Comparison of ENCODE assay signal across 1 cellular context in the genomic region with DNA sequence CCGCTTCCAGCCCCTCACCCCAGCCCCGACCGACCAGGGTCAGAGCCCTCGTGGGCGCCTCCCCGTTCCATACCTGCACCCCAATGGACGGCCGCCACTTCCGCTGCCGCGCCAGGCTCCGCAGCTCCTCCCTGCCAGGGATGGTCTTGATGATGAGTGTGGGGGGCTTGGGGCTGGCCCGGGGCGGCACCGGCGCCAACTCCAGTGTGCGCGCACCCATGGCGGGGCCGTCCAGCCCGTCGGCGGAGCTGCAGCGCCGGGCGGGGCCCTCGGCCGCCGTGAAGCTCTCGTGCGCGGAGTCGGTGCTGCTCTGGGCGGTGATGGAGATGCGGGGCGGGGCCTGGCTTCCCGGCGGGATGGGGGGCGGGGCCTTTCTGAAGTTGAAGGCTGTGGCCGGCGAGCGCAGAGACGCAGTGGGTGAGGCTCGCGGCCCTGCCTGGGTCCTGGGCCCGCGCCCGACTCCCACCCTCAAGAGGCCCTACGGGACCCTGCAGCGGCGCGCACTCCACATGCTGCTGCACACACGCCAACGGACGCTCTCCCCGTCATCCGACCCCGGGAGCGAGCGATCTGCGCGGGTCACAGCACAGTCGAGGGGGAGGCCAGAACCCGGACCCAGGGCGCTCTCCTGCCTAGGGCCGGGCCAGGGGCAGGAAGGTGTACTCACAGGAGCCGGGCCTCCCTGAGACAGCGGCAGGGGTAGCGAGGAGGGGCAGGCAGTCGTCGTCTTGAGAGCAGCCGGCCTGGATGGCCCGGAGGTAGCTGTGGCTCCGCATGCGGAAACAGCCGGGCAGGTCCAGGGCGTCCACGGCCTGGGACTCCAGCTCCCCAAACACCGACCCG.
TF ChIP-seq lines count a peak whose summit lies in the region.

No MANE protein-coding gene starts in this region.

TF ChIP-seq in WTC11, 78 proteins besides CTCF, POLR2A, EP300 and RAD21 (continued from another document):
- TF ChIP-seq, protein P1, sequence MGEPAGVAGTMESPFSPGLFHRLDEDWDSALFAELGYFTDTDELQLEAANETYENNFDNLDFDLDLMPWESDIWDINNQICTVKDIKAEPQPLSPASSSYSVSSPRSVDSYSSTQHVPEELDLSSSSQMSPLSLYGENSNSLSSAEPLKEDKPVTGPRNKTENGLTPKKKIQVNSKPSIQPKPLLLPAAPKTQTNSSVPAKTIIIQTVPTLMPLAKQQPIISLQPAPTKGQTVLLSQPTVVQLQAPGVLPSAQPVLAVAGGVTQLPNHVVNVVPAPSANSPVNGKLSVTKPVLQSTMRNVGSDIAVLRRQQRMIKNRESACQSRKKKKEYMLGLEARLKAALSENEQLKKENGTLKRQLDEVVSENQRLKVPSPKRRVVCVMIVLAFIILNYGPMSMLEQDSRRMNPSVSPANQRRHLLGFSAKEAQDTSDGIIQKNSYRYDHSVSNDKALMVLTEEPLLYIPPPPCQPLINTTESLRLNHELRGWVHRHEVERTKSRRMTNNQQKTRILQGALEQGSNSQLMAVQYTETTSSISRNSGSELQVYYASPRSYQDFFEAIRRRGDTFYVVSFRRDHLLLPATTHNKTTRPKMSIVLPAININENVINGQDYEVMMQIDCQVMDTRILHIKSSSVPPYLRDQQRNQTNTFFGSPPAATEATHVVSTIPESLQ (CRISPR knock-in tag; IDR thresholded peaks at IDR 0.05) = no peak
- TF ChIP-seq, protein P2, sequence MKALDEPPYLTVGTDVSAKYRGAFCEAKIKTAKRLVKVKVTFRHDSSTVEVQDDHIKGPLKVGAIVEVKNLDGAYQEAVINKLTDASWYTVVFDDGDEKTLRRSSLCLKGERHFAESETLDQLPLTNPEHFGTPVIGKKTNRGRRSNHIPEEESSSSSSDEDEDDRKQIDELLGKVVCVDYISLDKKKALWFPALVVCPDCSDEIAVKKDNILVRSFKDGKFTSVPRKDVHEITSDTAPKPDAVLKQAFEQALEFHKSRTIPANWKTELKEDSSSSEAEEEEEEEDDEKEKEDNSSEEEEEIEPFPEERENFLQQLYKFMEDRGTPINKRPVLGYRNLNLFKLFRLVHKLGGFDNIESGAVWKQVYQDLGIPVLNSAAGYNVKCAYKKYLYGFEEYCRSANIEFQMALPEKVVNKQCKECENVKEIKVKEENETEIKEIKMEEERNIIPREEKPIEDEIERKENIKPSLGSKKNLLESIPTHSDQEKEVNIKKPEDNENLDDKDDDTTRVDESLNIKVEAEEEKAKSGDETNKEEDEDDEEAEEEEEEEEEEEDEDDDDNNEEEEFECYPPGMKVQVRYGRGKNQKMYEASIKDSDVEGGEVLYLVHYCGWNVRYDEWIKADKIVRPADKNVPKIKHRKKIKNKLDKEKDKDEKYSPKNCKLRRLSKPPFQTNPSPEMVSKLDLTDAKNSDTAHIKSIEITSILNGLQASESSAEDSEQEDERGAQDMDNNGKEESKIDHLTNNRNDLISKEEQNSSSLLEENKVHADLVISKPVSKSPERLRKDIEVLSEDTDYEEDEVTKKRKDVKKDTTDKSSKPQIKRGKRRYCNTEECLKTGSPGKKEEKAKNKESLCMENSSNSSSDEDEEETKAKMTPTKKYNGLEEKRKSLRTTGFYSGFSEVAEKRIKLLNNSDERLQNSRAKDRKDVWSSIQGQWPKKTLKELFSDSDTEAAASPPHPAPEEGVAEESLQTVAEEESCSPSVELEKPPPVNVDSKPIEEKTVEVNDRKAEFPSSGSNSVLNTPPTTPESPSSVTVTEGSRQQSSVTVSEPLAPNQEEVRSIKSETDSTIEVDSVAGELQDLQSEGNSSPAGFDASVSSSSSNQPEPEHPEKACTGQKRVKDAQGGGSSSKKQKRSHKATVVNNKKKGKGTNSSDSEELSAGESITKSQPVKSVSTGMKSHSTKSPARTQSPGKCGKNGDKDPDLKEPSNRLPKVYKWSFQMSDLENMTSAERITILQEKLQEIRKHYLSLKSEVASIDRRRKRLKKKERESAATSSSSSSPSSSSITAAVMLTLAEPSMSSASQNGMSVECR (CRISPR knock-in tag; IDR thresholded peaks at IDR 0.05; ENCODE audit: borderline replicate concordance) = 0 out of 2 replicates have a peak, but pooled peaks have one; percentile 45
- TF ChIP-seq FOXK1 (CRISPR knock-in tag; IDR thresholded peaks at IDR 0.05) (0 out of 2 replicates have a peak, but pooled peaks have one; percentile 11), HMGA2 (CRISPR knock-in tag; IDR thresholded peaks at IDR 0.05) (no peak), NFE2L1 (CRISPR knock-in tag; IDR thresholded peaks at IDR 0.05) (no peak), ZNF138 (CRISPR knock-in tag; conservative IDR thresholded peaks at IDR 0.05) (0 out of 2 replicates have a peak, but pooled peaks have one; percentile 24), SOX15 (CRISPR knock-in tag; IDR thresholded peaks at IDR 0.05) (no peak), TEAD1 (CRISPR knock-in tag; IDR thresholded peaks at IDR 0.05) (no peak), NR2C2 (CRISPR knock-in tag; IDR thresholded peaks at IDR 0.05) (no peak), ELF4 (CRISPR knock-in tag; IDR thresholded peaks at IDR 0.05; ENCODE audit: low read depth) (no peak), ZNF396 (CRISPR knock-in tag; IDR thresholded peaks at IDR 0.05; ENCODE audit: borderline replicate concordance) (no peak), GABPB1 (CRISPR knock-in tag; IDR thresholded peaks at IDR 0.05) (no peak), SP1 (CRISPR knock-in tag; conservative IDR thresholded peaks at IDR 0.05) (peak; percentile 62), ZNF121 (CRISPR knock-in tag; IDR thresholded peaks at IDR 0.05) (no peak), ZNF232 (CRISPR knock-in tag; IDR thresholded peaks at IDR 0.05) (no peak), ZNF219 (CRISPR knock-in tag; IDR thresholded peaks at IDR 0.05; ENCODE audit: borderline replicate concordance) (no peak), NFYB (CRISPR knock-in tag; conservative IDR thresholded peaks at IDR 0.05; ENCODE audit: low read depth) (no peak), NR3C1 (CRISPR knock-in tag; conservative IDR thresholded peaks at IDR 0.05; ENCODE audit: low read depth) (no peak), EMX1 (CRISPR knock-in tag; IDR thresholded peaks at IDR 0.05) (no peak), RORB (CRISPR knock-in tag; IDR thresholded peaks at IDR 0.05) (no peak), MYBL2 (CRISPR knock-in tag; IDR thresholded peaks at IDR 0.05) (no peak; the same call in 1 of the 2 replicates), TCF7 (CRISPR knock-in tag; IDR thresholded peaks at IDR 0.05; ENCODE audit: low read depth) (no peak), ZNF263 (CRISPR knock-in tag; IDR thresholded peaks at IDR 0.05; ENCODE audit: low read depth) (no peak), ATF1 (CRISPR knock-in tag; IDR thresholded peaks at IDR 0.05) (no peak)
- TF ChIP-seq, protein P3, sequence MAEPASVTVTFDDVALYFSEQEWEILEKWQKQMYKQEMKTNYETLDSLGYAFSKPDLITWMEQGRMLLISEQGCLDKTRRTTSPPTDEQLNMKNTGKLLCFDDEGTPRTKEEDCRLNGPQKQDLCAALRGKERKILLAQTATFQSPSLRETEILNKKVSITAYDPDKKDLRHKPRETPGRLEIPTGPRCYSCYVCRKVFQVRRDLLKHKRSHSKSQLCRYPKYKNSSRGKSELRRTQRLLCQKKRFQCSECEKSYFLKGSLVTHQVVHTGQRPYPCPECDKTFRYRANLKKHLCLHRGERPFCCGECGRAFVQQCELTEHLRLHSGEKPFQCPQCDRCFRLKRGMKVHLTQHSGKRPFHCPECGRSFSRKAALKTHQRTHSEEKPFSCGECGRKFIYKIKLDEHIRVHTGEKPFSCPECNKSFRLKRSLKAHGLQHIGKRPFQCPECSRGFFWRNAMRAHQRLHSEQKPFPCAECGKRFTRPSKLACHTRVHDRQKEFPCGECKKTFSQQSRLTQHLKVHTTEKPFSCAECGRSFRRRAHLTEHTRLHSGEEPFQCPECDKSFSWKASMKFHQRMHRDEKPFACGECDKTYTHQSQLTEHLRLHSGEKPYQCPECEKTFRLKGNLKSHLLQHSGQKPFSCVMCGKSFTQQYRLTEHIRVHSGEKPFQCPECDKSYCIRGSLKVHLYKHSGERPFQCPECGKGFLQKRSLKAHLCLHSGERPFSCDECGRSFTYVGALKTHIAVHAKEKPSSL (CRISPR knock-in tag; conservative IDR thresholded peaks at IDR 0.05) = no peak
- TF ChIP-seq, protein P4, sequence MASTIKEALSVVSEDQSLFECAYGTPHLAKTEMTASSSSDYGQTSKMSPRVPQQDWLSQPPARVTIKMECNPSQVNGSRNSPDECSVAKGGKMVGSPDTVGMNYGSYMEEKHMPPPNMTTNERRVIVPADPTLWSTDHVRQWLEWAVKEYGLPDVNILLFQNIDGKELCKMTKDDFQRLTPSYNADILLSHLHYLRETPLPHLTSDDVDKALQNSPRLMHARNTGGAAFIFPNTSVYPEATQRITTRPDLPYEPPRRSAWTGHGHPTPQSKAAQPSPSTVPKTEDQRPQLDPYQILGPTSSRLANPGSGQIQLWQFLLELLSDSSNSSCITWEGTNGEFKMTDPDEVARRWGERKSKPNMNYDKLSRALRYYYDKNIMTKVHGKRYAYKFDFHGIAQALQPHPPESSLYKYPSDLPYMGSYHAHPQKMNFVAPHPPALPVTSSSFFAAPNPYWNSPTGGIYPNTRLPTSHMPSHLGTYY (CRISPR knock-in tag; IDR thresholded peaks at IDR 0.05) = no peak
- TF ChIP-seq, protein P5, sequence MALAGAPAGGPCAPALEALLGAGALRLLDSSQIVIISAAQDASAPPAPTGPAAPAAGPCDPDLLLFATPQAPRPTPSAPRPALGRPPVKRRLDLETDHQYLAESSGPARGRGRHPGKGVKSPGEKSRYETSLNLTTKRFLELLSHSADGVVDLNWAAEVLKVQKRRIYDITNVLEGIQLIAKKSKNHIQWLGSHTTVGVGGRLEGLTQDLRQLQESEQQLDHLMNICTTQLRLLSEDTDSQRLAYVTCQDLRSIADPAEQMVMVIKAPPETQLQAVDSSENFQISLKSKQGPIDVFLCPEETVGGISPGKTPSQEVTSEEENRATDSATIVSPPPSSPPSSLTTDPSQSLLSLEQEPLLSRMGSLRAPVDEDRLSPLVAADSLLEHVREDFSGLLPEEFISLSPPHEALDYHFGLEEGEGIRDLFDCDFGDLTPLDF (CRISPR knock-in tag; IDR thresholded peaks at IDR 0.05) = no peak
- TF ChIP-seq, protein P6, sequence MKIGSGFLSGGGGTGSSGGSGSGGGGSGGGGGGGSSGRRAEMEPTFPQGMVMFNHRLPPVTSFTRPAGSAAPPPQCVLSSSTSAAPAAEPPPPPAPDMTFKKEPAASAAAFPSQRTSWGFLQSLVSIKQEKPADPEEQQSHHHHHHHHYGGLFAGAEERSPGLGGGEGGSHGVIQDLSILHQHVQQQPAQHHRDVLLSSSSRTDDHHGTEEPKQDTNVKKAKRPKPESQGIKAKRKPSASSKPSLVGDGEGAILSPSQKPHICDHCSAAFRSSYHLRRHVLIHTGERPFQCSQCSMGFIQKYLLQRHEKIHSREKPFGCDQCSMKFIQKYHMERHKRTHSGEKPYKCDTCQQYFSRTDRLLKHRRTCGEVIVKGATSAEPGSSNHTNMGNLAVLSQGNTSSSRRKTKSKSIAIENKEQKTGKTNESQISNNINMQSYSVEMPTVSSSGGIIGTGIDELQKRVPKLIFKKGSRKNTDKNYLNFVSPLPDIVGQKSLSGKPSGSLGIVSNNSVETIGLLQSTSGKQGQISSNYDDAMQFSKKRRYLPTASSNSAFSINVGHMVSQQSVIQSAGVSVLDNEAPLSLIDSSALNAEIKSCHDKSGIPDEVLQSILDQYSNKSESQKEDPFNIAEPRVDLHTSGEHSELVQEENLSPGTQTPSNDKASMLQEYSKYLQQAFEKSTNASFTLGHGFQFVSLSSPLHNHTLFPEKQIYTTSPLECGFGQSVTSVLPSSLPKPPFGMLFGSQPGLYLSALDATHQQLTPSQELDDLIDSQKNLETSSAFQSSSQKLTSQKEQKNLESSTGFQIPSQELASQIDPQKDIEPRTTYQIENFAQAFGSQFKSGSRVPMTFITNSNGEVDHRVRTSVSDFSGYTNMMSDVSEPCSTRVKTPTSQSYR (CRISPR knock-in tag; IDR thresholded peaks at IDR 0.05) = no peak
- TF ChIP-seq, protein P7, sequence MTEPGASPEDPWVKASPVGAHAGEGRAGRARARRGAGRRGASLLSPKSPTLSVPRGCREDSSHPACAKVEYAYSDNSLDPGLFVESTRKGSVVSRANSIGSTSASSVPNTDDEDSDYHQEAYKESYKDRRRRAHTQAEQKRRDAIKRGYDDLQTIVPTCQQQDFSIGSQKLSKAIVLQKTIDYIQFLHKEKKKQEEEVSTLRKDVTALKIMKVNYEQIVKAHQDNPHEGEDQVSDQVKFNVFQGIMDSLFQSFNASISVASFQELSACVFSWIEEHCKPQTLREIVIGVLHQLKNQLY (CRISPR knock-in tag; IDR thresholded peaks at IDR 0.05) = no peak
- TF ChIP-seq, protein P8, sequence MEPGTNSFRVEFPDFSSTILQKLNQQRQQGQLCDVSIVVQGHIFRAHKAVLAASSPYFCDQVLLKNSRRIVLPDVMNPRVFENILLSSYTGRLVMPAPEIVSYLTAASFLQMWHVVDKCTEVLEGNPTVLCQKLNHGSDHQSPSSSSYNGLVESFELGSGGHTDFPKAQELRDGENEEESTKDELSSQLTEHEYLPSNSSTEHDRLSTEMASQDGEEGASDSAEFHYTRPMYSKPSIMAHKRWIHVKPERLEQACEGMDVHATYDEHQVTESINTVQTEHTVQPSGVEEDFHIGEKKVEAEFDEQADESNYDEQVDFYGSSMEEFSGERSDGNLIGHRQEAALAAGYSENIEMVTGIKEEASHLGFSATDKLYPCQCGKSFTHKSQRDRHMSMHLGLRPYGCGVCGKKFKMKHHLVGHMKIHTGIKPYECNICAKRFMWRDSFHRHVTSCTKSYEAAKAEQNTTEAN (CRISPR knock-in tag; IDR thresholded peaks at IDR 0.05) = no peak
- TF ChIP-seq, protein P9, sequence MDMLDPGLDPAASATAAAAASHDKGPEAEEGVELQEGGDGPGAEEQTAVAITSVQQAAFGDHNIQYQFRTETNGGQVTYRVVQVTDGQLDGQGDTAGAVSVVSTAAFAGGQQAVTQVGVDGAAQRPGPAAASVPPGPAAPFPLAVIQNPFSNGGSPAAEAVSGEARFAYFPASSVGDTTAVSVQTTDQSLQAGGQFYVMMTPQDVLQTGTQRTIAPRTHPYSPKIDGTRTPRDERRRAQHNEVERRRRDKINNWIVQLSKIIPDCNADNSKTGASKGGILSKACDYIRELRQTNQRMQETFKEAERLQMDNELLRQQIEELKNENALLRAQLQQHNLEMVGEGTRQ (CRISPR knock-in tag; IDR thresholded peaks at IDR 0.05) = peak; percentile 5; the same call in 1 of the 2 replicates
- TF ChIP-seq, protein P10, sequence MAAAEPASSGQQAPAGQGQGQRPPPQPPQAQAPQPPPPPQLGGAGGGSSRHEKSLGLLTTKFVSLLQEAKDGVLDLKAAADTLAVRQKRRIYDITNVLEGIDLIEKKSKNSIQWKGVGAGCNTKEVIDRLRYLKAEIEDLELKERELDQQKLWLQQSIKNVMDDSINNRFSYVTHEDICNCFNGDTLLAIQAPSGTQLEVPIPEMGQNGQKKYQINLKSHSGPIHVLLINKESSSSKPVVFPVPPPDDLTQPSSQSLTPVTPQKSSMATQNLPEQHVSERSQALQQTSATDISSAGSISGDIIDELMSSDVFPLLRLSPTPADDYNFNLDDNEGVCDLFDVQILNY (CRISPR knock-in tag; IDR thresholded peaks at IDR 0.05) = peak; percentile 75
